Comparison of ENCODE assay signal across 8 cellular contexts in the genomic region with DNA sequence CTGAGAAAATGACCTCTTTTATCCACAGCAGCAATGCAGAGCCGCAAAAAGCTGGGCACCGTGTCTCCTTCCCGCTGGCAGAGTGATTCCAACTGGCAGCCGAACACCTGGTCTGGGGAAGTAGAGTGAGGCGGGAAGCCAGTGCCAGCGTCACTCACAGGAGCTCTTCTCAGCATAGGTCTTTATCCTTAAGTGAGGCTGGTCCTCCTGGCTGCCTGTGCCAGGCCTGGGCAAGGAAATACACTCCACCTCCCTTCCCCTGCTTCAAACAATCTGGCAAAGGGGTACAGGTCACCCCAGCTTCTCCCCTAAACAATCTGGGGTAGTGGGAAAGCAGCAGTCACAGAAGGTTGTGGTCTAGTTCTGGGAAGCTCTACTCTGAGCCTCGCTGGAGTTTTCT. TPM values are rescaled to one million over a fixed set of nuclear protein-coding genes. Genes with fewer than 3 reads are reported as not detected.
DNase-seq lines count a peak whose midpoint lies in the region; ATAC-seq lines count a peak whose summit lies in the region.
"Had no signal": no experiment of that assay in that cellular context is flagged by ENCODE, and none has a peak within 500 bp of the region (broad histone marks: within the 10 kb centered on the region; RNA-seq: fewer than 3 reads in every experiment).

No MANE protein-coding gene starts in this region.

- peaks cover 71% of the 10 kb centered on the region for H3K36me3 Mint-ChIP-seq in activated CD4-positive, alpha-beta memory T cell treated with anti-CD3 and anti-CD28 coated beads, Interleukin-2, amount 10 ng/mL, durations not matched to agents 7 days and 5 days (ENCODE audit: low read depth)
- peaks cover 6 to 39% (median 29%) of the 10 kb centered on the region in 5 donors for H3K36me3 Mint-ChIP-seq in naive thymus-derived CD4-positive, alpha-beta T cell

- no peak for ATAC-seq in naive thymus-derived CD4-positive, alpha-beta T cell
- no peak for ATAC-seq in HG02623 (IDR thresholded peaks at IDR 0.05; ENCODE audit: unreplicated experiment)
- no peak for ATAC-seq in HG02798 (IDR thresholded peaks at IDR 0.05; ENCODE audit: poor library complexity, unreplicated experiment)

- H3K27me3 Mint-ChIP-seq in activated CD4-positive, alpha-beta memory T cell treated with anti-CD3 and anti-CD28 coated beads, Interleukin-2, amount 10 ng/mL, durations not matched to agents 7 days and 5 days = no peaks in the 10 kb centered on the region
- H3K27me3 Mint-ChIP-seq in naive thymus-derived CD4-positive, alpha-beta T cell = no peaks in the 10 kb centered on the region

- peak overlapping the region; percentile 58 for H3K4me3 Mint-ChIP-seq in activated CD4-positive, alpha-beta memory T cell treated with anti-CD3 and anti-CD28 coated beads, Interleukin-2, amount 10 ng/mL, durations not matched to agents 7 days and 5 days
- H3K4me3 Mint-ChIP-seq in naive thymus-derived CD4-positive, alpha-beta T cell = peak overlapping the region; percentile 63 to 90 (median 78)

- H3K27me3 ChIP-seq in HUES6 (ENCODE audit: control insufficient read depth, insufficient read depth, low read length) = peaks cover 69% of the 10 kb centered on the region
- H3K27me3 ChIP-seq in naive thymus-derived CD4-positive, alpha-beta T cell (ENCODE audit: control insufficient read depth in 2 of 2, insufficient read depth in 2 of 2, low read length in 2 of 2) = no peaks in the 10 kb centered on the region
- H3K27me3 ChIP-seq: SJSA1 had no signal

- no peak for DNase-seq in activated CD4-positive, alpha-beta memory T cell treated with anti-CD3 and anti-CD28 coated beads, Interleukin-2, amount 10 ng/mL, durations not matched to agents 7 days and 5 days
- no peak for DNase-seq in naive thymus-derived CD4-positive, alpha-beta T cell
- DNase-seq in DMS114 treated with DMSO at 0.1 percent for 48 hours (lab: John Stamatoyannopoulos, UW; ENCODE audit: unreplicated experiment) = no peak
- DNase-seq: NCI-H187 treated with DMSO at 0.1 percent for 48 hours had no signal

- H3K27ac ChIP-seq in HUES6 (ENCODE audit: low read depth, low read length) = no peak overlapping the region
- H3K27ac ChIP-seq in naive thymus-derived CD4-positive, alpha-beta T cell (ENCODE audit: low read depth, low read length) = peak overlapping the region; percentile 94
- H3K27ac ChIP-seq: SJSA1 had no signal

- CTCF ChIA-PET in activated CD4-positive, alpha-beta memory T cell treated with anti-CD3 and anti-CD28 coated beads, Interleukin-2, amount 10 ng/mL, durations not matched to agents 7 days and 5 days (lab: Charles Lee) = interaction anchor here (1.0 to 15.2 kb wide), 3 partner anchors 13 to 246 kb away, joined by 3 to 204 read pairs (median 3); partner anchors contain the start of genes GLI1 and SHMT2
- CTCF ChIA-PET in naive thymus-derived CD4-positive, alpha-beta T cell (lab: Charles Lee) = interaction anchor here (1.6 to 9.6 kb wide), 2 partner anchors 14 to 19 kb away, joined by 4 to 101 read pairs; partner anchors contain the start of gene GLI1

- H3K36me3 ChIP-seq in HUES6 (ENCODE audit: control insufficient read depth, insufficient read depth, low read length) = peaks cover 8% of the 10 kb centered on the region; the same call in 1 of the 2 replicates
- peaks cover 23 to 58% (median 41%) of the 10 kb centered on the region in 3 experiments for H3K36me3 ChIP-seq in naive thymus-derived CD4-positive, alpha-beta T cell (ENCODE audit: control insufficient read depth in 2 of 3, insufficient read depth in 3 of 3, low read length in 3 of 3)

- no peaks in the 10 kb centered on the region for H3K9me3 Mint-ChIP-seq in activated CD4-positive, alpha-beta memory T cell treated with anti-CD3 and anti-CD28 coated beads, Interleukin-2, amount 10 ng/mL, durations not matched to agents 7 days and 5 days
- H3K9me3 Mint-ChIP-seq in naive thymus-derived CD4-positive, alpha-beta T cell = no peaks in the 10 kb centered on the region

- peaks cover 22% of the 10 kb centered on the region for H3K4me1 ChIP-seq in HUES6 (ENCODE audit: control insufficient read depth, insufficient read depth, low read length)
- peaks cover 45 to 62% of the 10 kb centered on the region in 2 donors for H3K4me1 ChIP-seq in naive thymus-derived CD4-positive, alpha-beta T cell (ENCODE audit: control insufficient read depth in 2 of 2, insufficient read depth in 2 of 2, low read length in 2 of 2)

- peak overlapping the region; percentile 61 for H3K4me3 ChIP-seq in HUES6 (ENCODE audit: low read depth, low read length)
- H3K4me3 ChIP-seq in naive thymus-derived CD4-positive, alpha-beta T cell (ENCODE audit: low read length) = no peak overlapping the region
- H3K4me3 ChIP-seq: SJSA1 had no signal

- no peak overlapping the region for H3K9ac ChIP-seq in HUES6 (ENCODE audit: low read length)

- H3K27ac Mint-ChIP-seq in activated CD4-positive, alpha-beta memory T cell treated with anti-CD3 and anti-CD28 coated beads, Interleukin-2, amount 10 ng/mL, durations not matched to agents 7 days and 5 days = no peak overlapping the region
- peak overlapping the region; percentile 71 to 93 (median 90) for H3K27ac Mint-ChIP-seq in naive thymus-derived CD4-positive, alpha-beta T cell

- intact Hi-C loops in naive thymus-derived CD4-positive, alpha-beta T cell (cut with micrococcal nuclease) = loop anchor here (5.0 kb wide), 4 partner anchors 217 to 388 kb away; partner anchors contain the start of genes NAB2 (in 2 of the 2), OS9 (in 2 of the 2) and CDK4 (in 1 of the 2)

- H3K4me1 Mint-ChIP-seq in activated CD4-positive, alpha-beta memory T cell treated with anti-CD3 and anti-CD28 coated beads, Interleukin-2, amount 10 ng/mL, durations not matched to agents 7 days and 5 days = peaks cover 44% of the 10 kb centered on the region
- peaks cover 52 to 75% (median 63%) of the 10 kb centered on the region in 7 donors for H3K4me1 Mint-ChIP-seq in naive thymus-derived CD4-positive, alpha-beta T cell

- H3K9me3 ChIP-seq in HUES6 (ENCODE audit: control insufficient read depth, insufficient read depth, low read depth, low read length) = no peaks in the 10 kb centered on the region
- H3K9me3 ChIP-seq in naive thymus-derived CD4-positive, alpha-beta T cell (ENCODE audit: control insufficient read depth in 2 of 3, low read length in 3 of 3) = no peaks in the 10 kb centered on the region

- POLR2A ChIA-PET in activated CD4-positive, alpha-beta memory T cell treated with anti-CD3 and anti-CD28 coated beads, Interleukin-2, amount 10 ng/mL, durations not matched to agents 7 days and 5 days (lab: Charles Lee) = interaction anchor here (0.9 to 7.9 kb wide), 6 partner anchors 9 to 72 kb away, joined by 3 to 72 read pairs (median 6); partner anchors contain the start of genes DCTN2, DDIT3 and GLI1
- POLR2A ChIA-PET in naive thymus-derived CD4-positive, alpha-beta T cell (lab: Charles Lee) = interaction anchor here (0.6 to 2.0 kb wide), 6 partner anchors 9 to 52 kb away, joined by 3 to 15 read pairs (median 4); partner anchors contain the start of gene DDIT3

RNA-seq across cellular contexts. Expression of gene ARHGAP9, which starts 4.8 kb away (rescaled TPM):
- total RNA-seq in activated CD4-positive, alpha-beta memory T cell treated with anti-CD3 and anti-CD28 coated beads, Interleukin-2, amount 10 ng/mL, durations not matched to agents 7 days and 5 days = 100 to 1,000 TPM; 171 to 188 TPM
- 100 to 1,000 TPM; 201 to 366 (median 347) TPM for total RNA-seq in naive thymus-derived CD4-positive, alpha-beta T cell
- polyA plus RNA-seq in naive thymus-derived CD4-positive, alpha-beta T cell = 100 to 1,000 TPM; 198 to 283 TPM

RNA-seq across cellular contexts. Expression of gene MARS1, which starts 13.0 kb away (rescaled TPM):
- total RNA-seq in activated CD4-positive, alpha-beta memory T cell treated with anti-CD3 and anti-CD28 coated beads, Interleukin-2, amount 10 ng/mL, durations not matched to agents 7 days and 5 days = 100 to 1,000 TPM; 262 to 282 TPM
- 100 to 1,000 TPM; 178 to 229 (median 197) TPM for total RNA-seq in naive thymus-derived CD4-positive, alpha-beta T cell
- polyA plus RNA-seq in naive thymus-derived CD4-positive, alpha-beta T cell = 100 to 1,000 TPM in 1 of 2 donors, 10 to 100 TPM in 1; 86.0 to 118 TPM

RNA-seq across cellular contexts. Expression of gene GLI1, which starts 15.3 kb away (rescaled TPM):
- total RNA-seq in activated CD4-positive, alpha-beta memory T cell treated with anti-CD3 and anti-CD28 coated beads, Interleukin-2, amount 10 ng/mL, durations not matched to agents 7 days and 5 days = under 1 TPM; 0.30 to 0.48 TPM
- total RNA-seq in naive thymus-derived CD4-positive, alpha-beta T cell = 1 to 10 TPM in 2 of 5 experiments, under 1 TPM in 3; 0.39 to 1.4 (median 0.45) TPM
- polyA plus RNA-seq in naive thymus-derived CD4-positive, alpha-beta T cell = not detected

RNA-seq across cellular contexts. Expression of gene INHBE, which starts 19.8 kb away (rescaled TPM):
- under 1 TPM in 1 of 2 experiments, not detected in 1; 0.08 TPM for total RNA-seq in activated CD4-positive, alpha-beta memory T cell treated with anti-CD3 and anti-CD28 coated beads, Interleukin-2, amount 10 ng/mL, durations not matched to agents 7 days and 5 days
- under 1 TPM in 1 of 5 experiments, not detected in 4; 0.12 TPM for total RNA-seq in naive thymus-derived CD4-positive, alpha-beta T cell
- polyA plus RNA-seq in naive thymus-derived CD4-positive, alpha-beta T cell = not detected

RNA-seq across cellular contexts. Expression of gene INHBC, which starts 40.3 kb away (rescaled TPM):
- not detected for total RNA-seq in activated CD4-positive, alpha-beta memory T cell treated with anti-CD3 and anti-CD28 coated beads, Interleukin-2, amount 10 ng/mL, durations not matched to agents 7 days and 5 days
- under 1 TPM in 1 of 5 experiments, not detected in 4; 0.16 TPM for total RNA-seq in naive thymus-derived CD4-positive, alpha-beta T cell
- polyA plus RNA-seq in naive thymus-derived CD4-positive, alpha-beta T cell = not detected
